ENCODE assay signal across 1 cellular context in the genomic region with DNA sequence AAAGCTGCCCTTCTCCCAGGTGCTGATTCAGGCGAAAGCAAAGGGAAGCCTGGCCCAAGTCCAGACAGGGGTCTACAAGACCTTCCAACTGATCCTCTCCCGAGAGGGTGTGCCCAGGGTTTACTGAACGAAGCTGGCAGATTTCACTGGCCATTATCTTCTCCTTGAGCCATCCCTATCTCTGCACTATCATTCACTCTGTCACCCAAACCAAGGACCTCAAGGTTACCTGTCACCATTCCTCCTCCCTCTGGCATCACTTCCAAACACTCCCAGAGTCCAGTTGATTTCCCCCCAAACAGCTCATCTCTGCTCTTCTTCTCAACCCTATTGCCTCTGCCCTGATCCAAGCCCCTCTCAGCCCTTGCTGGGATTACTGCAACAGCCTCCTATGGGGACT.
TF ChIP-seq lines count a peak whose summit lies in the region.

No MANE protein-coding gene starts in this region.

TF ChIP-seq in H1, 55 proteins besides CTCF, POLR2A, EP300 and RAD21:
- TF ChIP-seq MAFK (IDR thresholded peaks at IDR 0.05; ENCODE audit: low read depth, low read length), result no peak
- no peak for TF ChIP-seq TCF12 (IDR thresholded peaks at IDR 0.05; ENCODE audit: low read depth, low read length)
